ENCODE assay signal across 19 cellular contexts in genomic region chr1:230781596-230781995, GRCh38. TPM values are rescaled to one million over a fixed set of nuclear protein-coding genes. Genes with fewer than 3 reads are reported as not detected.
A peak's percentile ranks its signal among the peaks of the same experiment; 100 is the strongest.
DNase-seq lines count a peak whose midpoint lies in the region; ATAC-seq and TF ChIP-seq lines count a peak whose summit lies in the region.
"Had no signal": no experiment of that assay in that cellular context is flagged by ENCODE, and none has a peak within 500 bp of the region (broad histone marks: within the 10 kb centered on the region; RNA-seq: fewer than 3 reads in every experiment).

No MANE protein-coding gene starts in this region.

- dilution Hi-C loops in mammary epithelial cell (cut with HindIII; ENCODE audit: low sequenced_read_pairs) = no loop called here

- no peaks in the 10 kb centered on the region for H3K9me3 ChIP-seq in mammary epithelial cell (replicated peaks; ENCODE audit: insufficient read depth, low read length)
- H3K9me3 ChIP-seq in breast epithelium = no peaks in the 10 kb centered on the region
- H3K9me3 ChIP-seq in Caco-2 = no peaks in the 10 kb centered on the region
- H3K9me3 ChIP-seq: ascending aorta, prostate gland had no signal

- no peak overlapping the region for H3K4me3 Mint-ChIP-seq in Caco-2 (ENCODE audit: unreplicated experiment)
- no peak overlapping the region for H3K4me3 Mint-ChIP-seq in activated CD4-positive, alpha-beta memory T cell treated with anti-CD3 and anti-CD28 coated beads for 36 hours
- H3K4me3 Mint-ChIP-seq: activated T-cell treated with anti-CD3 and anti-CD28 coated beads, Interleukin-2, amount 50 U/mL, for 4 hours; WTC11 had no signal

- H3K27me3 ChIP-seq in mammary epithelial cell (ENCODE audit: insufficient read depth, low read length) = no peaks in the 10 kb centered on the region
- no peaks in the 10 kb centered on the region for H3K27me3 ChIP-seq in breast epithelium
- no peaks in the 10 kb centered on the region for H3K27me3 ChIP-seq in Caco-2 (replicated peaks; ENCODE audit: control insufficient read depth, insufficient read depth, low read length)
- H3K27me3 ChIP-seq: ascending aorta had no signal

- TF ChIP-seq POLR2A in breast epithelium (IDR thresholded peaks at IDR 0.05) = no peak

- CTCF ChIA-PET in mammary epithelial cell (lab: Charles Lee; ENCODE audit: low non-redundant PET) (no interaction called here), Caco-2 (lab: Charles Lee) (no interaction called here)
- CTCF ChIA-PET in activated CD4-positive, alpha-beta memory T cell treated with anti-CD3 and anti-CD28 coated beads for 36 hours (lab: Charles Lee) = no interaction called here

- no peak overlapping the region for H3K9ac ChIP-seq in mammary epithelial cell (ENCODE audit: insufficient read depth, low read length)
- H3K9ac ChIP-seq: GM23248 had no signal

- TF ChIP-seq CTCF in mammary epithelial cell (conservative IDR thresholded peaks at IDR 0.05 in 1 of 2, IDR thresholded peaks at IDR 0.05 in 1 of 2; ENCODE audit: extremely low read depth in 1 of 2, insufficient read depth in 1 of 2, low read depth in 1 of 2, low read length in 2 of 2) (no peak), breast epithelium (IDR thresholded peaks at IDR 0.05) (no peak), Caco-2 (IDR thresholded peaks at IDR 0.05; ENCODE audit: insufficient read depth in 1 of 2, low read depth in 1 of 2, low read length in 1 of 2, severe bottlenecking in 1 of 2, unreplicated experiment in 1 of 2) (no peak)

- ATAC-seq in GM21786 (IDR thresholded peaks at IDR 0.05; ENCODE audit: unreplicated experiment) (peak; percentile 96), GM21528 (IDR thresholded peaks at IDR 0.05; ENCODE audit: low FRiP score, unreplicated experiment) (no peak)
- ATAC-seq: WTC11 had no signal

- in situ Hi-C loops in mammary epithelial cell (cut with MboI; ENCODE audit: low sequenced_read_pairs in 2 of 2) = loop anchor here in 1 of 2 donors (25.0 kb wide), 1 partner anchor 431 kb away; no protein-coding TSS in a partner anchor

- no peaks in the 10 kb centered on the region for H3K36me3 ChIP-seq in mammary epithelial cell (ENCODE audit: insufficient read depth, low read length)
- H3K36me3 ChIP-seq in breast epithelium = no peaks in the 10 kb centered on the region
- H3K36me3 ChIP-seq in Caco-2 (ENCODE audit: control insufficient read depth, insufficient read depth, low read length) = no peaks in the 10 kb centered on the region; the same call in 1 of the 2 replicates
- H3K36me3 ChIP-seq: ascending aorta, prostate gland had no signal

- 59% methylated on average over 3 of the region's 3 CpGs for WGBS in mammary epithelial cell (ENCODE audit: low coverage, missing lambda C conversion rate)

- no peaks in the 10 kb centered on the region for H3K27me3 Mint-ChIP-seq in Caco-2 (ENCODE audit: insufficient read depth, unreplicated experiment)
- peaks cover 3% of the 10 kb centered on the region for H3K27me3 Mint-ChIP-seq in activated CD4-positive, alpha-beta memory T cell treated with anti-CD3 and anti-CD28 coated beads for 36 hours

- H3K27ac Mint-ChIP-seq in Caco-2 (ENCODE audit: unreplicated experiment) = no peak overlapping the region
- H3K27ac Mint-ChIP-seq in activated CD4-positive, alpha-beta memory T cell treated with anti-CD3 and anti-CD28 coated beads for 36 hours = no peak overlapping the region
- H3K27ac Mint-ChIP-seq: WTC11 had no signal

- peak; percentile 34 for DNase-seq in mammary epithelial cell
- DNase-seq in breast epithelium (ENCODE audit: low spot score in 2 of 2) = no peak
- peak; percentile 52 for DNase-seq in NCI-H69 (lab: John Stamatoyannopoulos, UW)
- no peak for DNase-seq in stimulated activated CD4-positive, alpha-beta T cell treated with anti-CD3 and anti-CD28 coated beads, Interleukin-4, amount 100 ng/mL, for 1 hour
- no peak for DNase-seq in Caco-2
- DNase-seq in activated CD4-positive, alpha-beta memory T cell treated with anti-CD3 and anti-CD28 coated beads for 36 hours = no peak
- DNase-seq: activated T-cell treated with anti-CD3 and anti-CD28 coated beads, Interleukin-2, amount 50 U/mL, for 4 hours; DND-41; effector memory CD4-positive, alpha-beta T cell; GM23248; islet precursor cell; KG1; NCI-H2029 treated with DMSO at 0.1 percent for 48 hours; stimulated activated CD4-positive, alpha-beta T cell treated with anti-CD3 and anti-CD28 coated beads, Interleukin-1b, Interleukin-23, amount 100 ng/mL, for 48 hours had no signal

- H2AFZ ChIP-seq in mammary epithelial cell (ENCODE audit: low read depth, low read length) = no peak overlapping the region
- H2AFZ ChIP-seq: GM23248 had no signal

- no peak overlapping the region for H3K4me3 ChIP-seq in mammary epithelial cell (replicated peaks in 1 of 3; ENCODE audit: insufficient read depth in 1 of 3, low read depth in 2 of 3, low read length in 3 of 3)
- H3K4me3 ChIP-seq in breast epithelium = no peak overlapping the region
- no peak overlapping the region for H3K4me3 ChIP-seq in Caco-2 (ENCODE audit: low read depth, low read length)
- H3K4me3 ChIP-seq: ascending aorta, GM23248, prostate gland had no signal

- H3K27ac ChIP-seq in mammary epithelial cell (ENCODE audit: insufficient read depth, low read depth, low read length) = no peak overlapping the region
- H3K27ac ChIP-seq in breast epithelium = no peak overlapping the region
- H3K27ac ChIP-seq: ascending aorta, GM23248, prostate gland had no signal

- H3K4me1 ChIP-seq in mammary epithelial cell (ENCODE audit: insufficient read depth, low read length) = no peaks in the 10 kb centered on the region
- H3K4me1 ChIP-seq in breast epithelium = no peaks in the 10 kb centered on the region
- H3K4me1 ChIP-seq in Caco-2 = peaks cover 15% of the 10 kb centered on the region; the same call in 1 of the 2 replicates
- H3K4me1 ChIP-seq: ascending aorta, prostate gland had no signal

- no peaks in the 10 kb centered on the region for H3K36me3 Mint-ChIP-seq in Caco-2 (ENCODE audit: insufficient read depth, unreplicated experiment)
- H3K36me3 Mint-ChIP-seq in activated CD4-positive, alpha-beta memory T cell treated with anti-CD3 and anti-CD28 coated beads for 36 hours = no peaks in the 10 kb centered on the region
- H3K36me3 Mint-ChIP-seq: WTC11 had no signal

- POLR2A ChIA-PET in Caco-2 (lab: Charles Lee) = no interaction called here
- POLR2A ChIA-PET in activated CD4-positive, alpha-beta memory T cell treated with anti-CD3 and anti-CD28 coated beads for 36 hours (lab: Charles Lee) = no interaction called here

- H3K4me2 ChIP-seq in mammary epithelial cell (ENCODE audit: insufficient read depth, low read depth, low read length) = no peak overlapping the region

- intact Hi-C loops in mammary epithelial cell (cut with micrococcal nuclease) (no loop called here), breast epithelium (cut with DNase I; ENCODE audit: low total_unique reads) (no loop called here), Caco-2 (cut with micrococcal nuclease; ENCODE audit: unreplicated experiment) (no loop called here)
- intact Hi-C loops in activated CD4-positive, alpha-beta memory T cell treated with anti-CD3 and anti-CD28 coated beads for 36 hours (cut with micrococcal nuclease) = no loop called here

- H3K4me1 Mint-ChIP-seq in Caco-2 (ENCODE audit: low read depth, unreplicated experiment) = peaks cover 18% of the 10 kb centered on the region
- H3K4me1 Mint-ChIP-seq in activated CD4-positive, alpha-beta memory T cell treated with anti-CD3 and anti-CD28 coated beads for 36 hours (ENCODE audit: low read depth) = no peaks in the 10 kb centered on the region

- H4K20me1 ChIP-seq in mammary epithelial cell (ENCODE audit: insufficient read depth, low read length) = no peaks in the 10 kb centered on the region

- BruUV-seq in mammary epithelial cell (replicated peaks; lab: Mats Ljungman, UMichigan) (no TSS peak), Caco-2 (replicated peaks; lab: Mats Ljungman, UMichigan) (no TSS peak)

- H3K79me2 ChIP-seq in mammary epithelial cell (ENCODE audit: insufficient read depth, low read length) = no peaks in the 10 kb centered on the region

- H3K9me3 Mint-ChIP-seq in Caco-2 (ENCODE audit: unreplicated experiment) = no peaks in the 10 kb centered on the region
- no peaks in the 10 kb centered on the region for H3K9me3 Mint-ChIP-seq in activated CD4-positive, alpha-beta memory T cell treated with anti-CD3 and anti-CD28 coated beads for 36 hours
- H3K9me3 Mint-ChIP-seq: activated T-cell treated with anti-CD3 and anti-CD28 coated beads, Interleukin-2, amount 50 U/mL, for 4 hours had no signal

RNA-seq across cellular contexts. Expression of gene CAPN9, which starts 34.4 kb away (rescaled TPM):
- total RNA-seq in mammary epithelial cell (not detected), breast epithelium (1 to 10 TPM in 1 of 3 donors, not detected in 2; 2.3 TPM), Caco-2 (2022) (0.28 and 0.39 TPM in 2 replicates)
- polyA plus RNA-seq in mammary epithelial cell = not detected
- not detected for polyA minus RNA-seq in mammary epithelial cell
- total RNA-seq in activated CD4-positive, alpha-beta memory T cell treated with anti-CD3 and anti-CD28 coated beads for 36 hours = not detected
- total RNA-seq: activated T-cell treated with anti-CD3 and anti-CD28 coated beads, Interleukin-2, amount 50 U/mL, for 4 hours; ascending aorta; GM23248; WTC11 had no signal
- polyA plus RNA-seq: GM23248 had no signal

Comparison
In these comparisons a context has a peak if more than half of its experiments do, and no peak if none do; other contexts are left out.
1. DNase-seq: peak in mammary epithelial cell (single experiment) and NCI-H69 (single experiment); none in breast epithelium (0 of 2), stimulated activated CD4-positive, alpha-beta T cell treated with anti-CD3 and anti-CD28 coated beads, Interleukin-4, amount 100 ng/mL, for 1 hour (single experiment), Caco-2 (0 of 2) and activated CD4-positive, alpha-beta memory T cell treated with anti-CD3 and anti-CD28 coated beads for 36 hours (single experiment).